Comparison of ENCODE assay signal across 8 cellular contexts in genomic region chr22:23315341-23315917, GRCh38.
DNase-seq lines count a peak whose midpoint lies in the region; ATAC-seq lines count a peak whose summit lies in the region.

No MANE protein-coding gene starts in this region.

- peak; percentile 17 to 37 for DNase-seq in NCI-H2081 (lab: John Stamatoyannopoulos, UW)
- DNase-seq in NCI-H2081 treated with DMSO at 0.1 percent for 48 hours (lab: John Stamatoyannopoulos, UW) = no peak
- peak; percentile 39 for DNase-seq in NCI-H2227 (lab: John Stamatoyannopoulos, UW; ENCODE audit: unreplicated experiment)
- peak; percentile 61 to 68 for DNase-seq in activated CD4-positive, alpha-beta T cell treated with anti-CD3 and anti-CD28 coated beads, Interleukin-2, amount 50 U/mL, for 48 hours
- peak; percentile 52 for DNase-seq in effector CD8-positive, alpha-beta T cell (lab: John Stamatoyannopoulos, UW)
- DNase-seq in midbrain (lab: John Stamatoyannopoulos, UW) = peak; percentile 53
- DNase-seq in stimulated activated naive CD8-positive, alpha-beta T cell treated with anti-CD3 and anti-CD28 coated beads, Interleukin-15, Interleukin-2, amounts not matched to agents 100 U/mL and 50 U/mL, for 24 hours = peak; percentile 59

- ATAC-seq in stimulated activated naive CD8-positive, alpha-beta T cell treated with anti-CD3 and anti-CD28 coated beads, Interleukin-15, Interleukin-2, amounts not matched to agents 100 U/mL and 50 U/mL, for 24 hours = peak; percentile 3
- ATAC-seq in HG03097 (IDR thresholded peaks at IDR 0.05; ENCODE audit: low FRiP score, unreplicated experiment) = no peak
